Comparison of ENCODE assay signal across 12 cellular contexts in the genomic region with DNA sequence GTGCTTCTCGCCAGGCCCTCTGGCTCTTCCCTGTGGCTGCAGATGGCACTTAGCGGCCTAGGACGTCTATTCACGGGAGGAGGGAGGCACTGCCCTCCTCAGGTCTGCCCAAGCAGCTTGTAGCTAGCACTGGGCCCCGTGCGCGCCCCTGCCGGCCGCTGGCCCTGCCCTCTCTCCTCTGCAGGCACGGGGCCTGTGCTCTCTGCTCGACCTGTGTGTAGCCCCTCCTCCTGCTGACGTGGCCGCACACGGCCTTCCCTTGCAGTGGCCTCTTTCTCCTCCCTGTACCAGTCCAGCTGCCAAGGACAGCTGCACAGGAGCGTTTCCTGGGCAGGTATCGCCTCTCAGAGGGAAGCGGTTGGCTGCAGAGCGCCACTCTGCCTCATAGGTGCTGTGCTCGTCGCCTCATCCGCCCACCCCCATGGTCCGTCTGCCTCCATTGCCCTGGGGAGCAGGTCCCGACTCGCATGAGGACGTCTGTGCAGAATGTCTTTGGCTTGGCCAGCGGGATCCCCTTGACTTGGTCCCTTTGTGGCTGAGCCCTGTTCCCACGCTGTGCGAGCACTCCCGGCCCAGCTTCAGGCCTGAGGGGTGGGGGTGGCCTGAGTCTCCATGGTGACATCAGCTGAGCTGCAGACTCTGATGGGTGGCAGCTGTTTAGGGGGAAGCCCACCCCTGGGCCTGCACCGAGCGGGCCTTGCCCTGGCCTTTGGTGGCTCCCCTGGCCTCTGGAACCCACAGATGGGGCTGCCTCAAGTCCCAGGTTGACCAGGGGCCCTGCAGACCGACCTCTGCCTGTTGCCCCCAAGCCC. TPM values are rescaled to one million over a fixed set of nuclear protein-coding genes. Genes with fewer than 3 reads are reported as not detected.
DNase-seq lines count a peak whose midpoint lies in the region; ATAC-seq and TF ChIP-seq lines count a peak whose summit lies in the region.
"Had no signal": no experiment of that assay in that cellular context is flagged by ENCODE, and none has a peak within 500 bp of the region (broad histone marks: within the 10 kb centered on the region; RNA-seq: fewer than 3 reads in every experiment).

No MANE protein-coding gene starts in this region.

- 68% methylated on average over 13 of the region's 32 CpGs for WGBS in right lobe of liver (ENCODE audit: insufficient coverage, low coverage, low lambda C conversion rate, missing lambda C conversion rate)

- H3K36me3 Mint-ChIP-seq in activated CD4-positive, alpha-beta T cell treated with anti-CD3 and anti-CD28 coated beads for 36 hours (ENCODE audit: low read depth), result peaks cover 2% of the 10 kb centered on the region

- no peaks in the 10 kb centered on the region for H3K9me3 Mint-ChIP-seq in activated CD4-positive, alpha-beta T cell treated with anti-CD3 and anti-CD28 coated beads for 36 hours (ENCODE audit: low read depth)
- H3K9me3 Mint-ChIP-seq: stimulated activated naive CD8-positive, alpha-beta T cell treated with anti-CD3 and anti-CD28 coated beads, Interleukin-15, Interleukin-2, amounts not matched to agents 100 ng/mL and 50 ng/mL, for 24 hours had no signal

- TF ChIP-seq CTCF in right lobe of liver (IDR thresholded peaks at IDR 0.05) (peak; percentile 10 to 47 (median 30)), upper lobe of right lung (IDR thresholded peaks at IDR 0.05) (no peak), omental fat pad (IDR thresholded peaks at IDR 0.05) (no peak)

- ATAC-seq in right lobe of liver (peak; percentile 76 to 92 (median 91)), upper lobe of right lung (peak; percentile 1), omental fat pad (ENCODE audit: low FRiP score) (no peak)
- ATAC-seq in activated CD4-positive, alpha-beta T cell treated with anti-CD3 and anti-CD28 coated beads for 36 hours, result no peak

- H3K4me1 Mint-ChIP-seq in activated CD4-positive, alpha-beta T cell treated with anti-CD3 and anti-CD28 coated beads for 36 hours, result peaks cover 2% of the 10 kb centered on the region

- intact Hi-C loops in right lobe of liver (cut with DNase I) (no loop called here), upper lobe of right lung (cut with DNase I) (no loop called here)
- intact Hi-C loops in activated CD4-positive, alpha-beta T cell treated with anti-CD3 and anti-CD28 coated beads for 36 hours (cut with DNase I, micrococcal nuclease), result no loop called here

- H3K4me1 ChIP-seq in right lobe of liver, result peaks cover 0 to 33% (median 9%) of the 10 kb centered on the region in 4 donors
- H3K4me1 ChIP-seq in upper lobe of right lung, result peaks cover 8% of the 10 kb centered on the region
- H3K4me1 ChIP-seq: ascending aorta had no signal

- no peak overlapping the region for H3K27ac Mint-ChIP-seq in activated CD4-positive, alpha-beta T cell treated with anti-CD3 and anti-CD28 coated beads for 36 hours
- H3K27ac Mint-ChIP-seq: stimulated activated naive CD8-positive, alpha-beta T cell treated with anti-CD3 and anti-CD28 coated beads, Interleukin-15, Interleukin-2, amounts not matched to agents 100 ng/mL and 50 ng/mL, for 24 hours had no signal

- POLR2A ChIA-PET in activated CD4-positive, alpha-beta T cell treated with anti-CD3 and anti-CD28 coated beads for 36 hours (lab: Charles Lee), result no interaction called here

- DNase-seq in NCI-H1417 (lab: John Stamatoyannopoulos, UW) (peak; percentile 73 to 90 (median 81)), NCI-H1417 treated with DMSO at 0.1 percent for 48 hours (lab: John Stamatoyannopoulos, UW) (no peak), cerebellum (ENCODE audit: low spot score) (peak; percentile 76), right lobe of liver (peak; percentile 87 to 95 (median 92)), upper lobe of right lung (no peak), Ammon's horn (ENCODE audit: low spot score) (no peak), omental fat pad (ENCODE audit: low spot score) (no peak)
- DNase-seq in activated CD4-positive, alpha-beta T cell treated with anti-CD3 and anti-CD28 coated beads for 36 hours, result no peak
- DNase-seq: NCI-H1436 had no signal

- CTCF ChIA-PET in activated CD4-positive, alpha-beta T cell treated with anti-CD3 and anti-CD28 coated beads for 36 hours (lab: Charles Lee), result interaction anchor here (0.7 kb wide), 1 partner anchor 580 kb away, joined by 4 read pairs; no protein-coding TSS in a partner anchor

- no peak overlapping the region for H3K4me3 Mint-ChIP-seq in activated CD4-positive, alpha-beta T cell treated with anti-CD3 and anti-CD28 coated beads for 36 hours
- H3K4me3 Mint-ChIP-seq: stimulated activated naive CD8-positive, alpha-beta T cell treated with anti-CD3 and anti-CD28 coated beads, Interleukin-15, Interleukin-2, amounts not matched to agents 100 ng/mL and 50 ng/mL, for 24 hours had no signal

- peaks cover 0 to 49% (median 5%) of the 10 kb centered on the region in 4 donors for H3K36me3 ChIP-seq in right lobe of liver
- peaks cover 80% of the 10 kb centered on the region for H3K36me3 ChIP-seq in upper lobe of right lung

- peak; percentile 27 for TF ChIP-seq POLR2A in right lobe of liver (IDR thresholded peaks at IDR 0.05)

- H3K9me3 ChIP-seq in right lobe of liver, result no peaks in the 10 kb centered on the region
- H3K9me3 ChIP-seq in upper lobe of right lung, result no peaks in the 10 kb centered on the region
- H3K9me3 ChIP-seq: ascending aorta had no signal

- H3K27ac ChIP-seq in right lobe of liver (peak overlapping the region; percentile 31 to 55 (median 43)), upper lobe of right lung (no peak overlapping the region)
- H3K27ac ChIP-seq: ascending aorta, HL-60 had no signal

- H3K27me3 ChIP-seq in right lobe of liver, result no peaks in the 10 kb centered on the region
- H3K27me3 ChIP-seq in upper lobe of right lung, result no peaks in the 10 kb centered on the region
- H3K27me3 ChIP-seq: ascending aorta had no signal

- H3K4me3 ChIP-seq in right lobe of liver (no peak overlapping the region), upper lobe of right lung (no peak overlapping the region)
- H3K4me3 ChIP-seq: ascending aorta had no signal

- H3K27me3 Mint-ChIP-seq in activated CD4-positive, alpha-beta T cell treated with anti-CD3 and anti-CD28 coated beads for 36 hours, result no peaks in the 10 kb centered on the region
- H3K27me3 Mint-ChIP-seq: stimulated activated naive CD8-positive, alpha-beta T cell treated with anti-CD3 and anti-CD28 coated beads, Interleukin-15, Interleukin-2, amounts not matched to agents 100 ng/mL and 50 ng/mL, for 24 hours had no signal

RNA-seq across cellular contexts. Expression of a gene that starts 34.6 kb away (rescaled TPM):
- total RNA-seq in cerebellum (85.0 TPM), right lobe of liver (100 to 1,000 TPM in 1 of 6 experiments, 10 to 100 TPM in 5; 25.7 to 124 (median 59.4) TPM), upper lobe of right lung (119 TPM), omental fat pad (10 to 100 TPM; 30.0 to 59.4 (median 35.9) TPM)
- total RNA-seq in activated CD4-positive, alpha-beta T cell treated with anti-CD3 and anti-CD28 coated beads for 36 hours, result 10 to 100 TPM; 49.6 to 72.9 TPM

RNA-seq across cellular contexts. Expression of a gene that starts 34.7 kb away (rescaled TPM):
- total RNA-seq in cerebellum, result 14.9 TPM
- 100 to 1,000 TPM in 1 of 6 experiments, 10 to 100 TPM in 5; 12.0 to 127 (median 42.6) TPM for total RNA-seq in right lobe of liver
- total RNA-seq in upper lobe of right lung, result 26.4 TPM
- total RNA-seq in omental fat pad, result 10 to 100 TPM in 3 of 4 donors, 1 to 10 TPM in 1; 7.1 to 18.1 (median 10.9) TPM
- total RNA-seq in activated CD4-positive, alpha-beta T cell treated with anti-CD3 and anti-CD28 coated beads for 36 hours, result 10 to 100 TPM; 22.6 to 26.1 TPM

RNA-seq across cellular contexts. Expression of a gene that starts 53.3 kb away (rescaled TPM):
- total RNA-seq in cerebellum (120 TPM), right lobe of liver (10 to 100 TPM; 28.5 to 58.2 (median 42.8) TPM), upper lobe of right lung (84.8 TPM), omental fat pad (100 to 1,000 TPM in 2 of 4 donors, 10 to 100 TPM in 2; 86.4 to 214 (median 121) TPM)
- 10 to 100 TPM; 64.3 to 71.2 TPM for total RNA-seq in activated CD4-positive, alpha-beta T cell treated with anti-CD3 and anti-CD28 coated beads for 36 hours

RNA-seq across cellular contexts. Expression of a gene that starts 55.7 kb away (rescaled TPM):
- 7.3 TPM for total RNA-seq in cerebellum
- 100 to 1,000 TPM; 129 to 284 (median 186) TPM for total RNA-seq in right lobe of liver
- total RNA-seq in upper lobe of right lung, result 363 TPM
- total RNA-seq in omental fat pad, result 100 to 1,000 TPM in 2 of 4 donors, 10 to 100 TPM in 2; 52.8 to 166 (median 84.9) TPM
- 1 to 10 TPM; 1.9 to 2.7 TPM for total RNA-seq in activated CD4-positive, alpha-beta T cell treated with anti-CD3 and anti-CD28 coated beads for 36 hours

Comparison
In these comparisons a context has a peak if more than half of its experiments do, and no peak if none do; other contexts are left out.
1. DNase-seq: peak in NCI-H1417 (3 of 3), cerebellum (single experiment) and right lobe of liver (3 of 3); none in NCI-H1417 treated with DMSO at 0.1 percent for 48 hours (single experiment), upper lobe of right lung (single experiment), Ammon's horn (single experiment), omental fat pad (single experiment) and activated CD4-positive, alpha-beta T cell treated with anti-CD3 and anti-CD28 coated beads for 36 hours (single experiment).
2. ATAC-seq: peak in right lobe of liver (4 of 4) and upper lobe of right lung (single experiment); none in omental fat pad (single experiment) and activated CD4-positive, alpha-beta T cell treated with anti-CD3 and anti-CD28 coated beads for 36 hours (single experiment).
3. CTCF ChIP-seq: peak in right lobe of liver (4 of 4); none in upper lobe of right lung (single experiment) and omental fat pad (0 of 3).